ENCODE assay signal across 10 cellular contexts in the genomic region with DNA sequence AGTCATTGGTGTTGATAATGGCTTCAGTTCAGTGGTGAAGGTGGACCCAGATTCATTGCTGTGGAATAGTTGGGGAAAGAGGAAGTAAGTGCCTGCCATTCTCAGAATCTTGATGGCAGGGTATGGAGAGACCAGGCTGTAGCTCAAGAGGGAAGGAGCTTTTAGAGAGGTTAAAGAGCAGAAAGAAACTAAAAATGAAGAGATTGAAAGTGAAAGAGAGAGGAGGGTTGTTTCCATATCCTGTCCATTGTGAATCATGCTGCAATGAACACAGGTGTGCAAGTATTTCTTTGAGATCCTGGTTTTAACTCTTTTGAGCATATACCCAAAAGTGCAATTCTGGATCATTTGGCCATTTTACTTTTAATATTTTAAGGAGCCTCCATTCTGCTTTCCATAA. TPM values are rescaled to one million over a fixed set of nuclear protein-coding genes. Genes with fewer than 3 reads are reported as not detected.
DNase-seq lines count a peak whose midpoint lies in the region; ATAC-seq lines count a peak whose summit lies in the region.
"Had no signal": no experiment of that assay in that cellular context is flagged by ENCODE, and none has a peak within 500 bp of the region (broad histone marks: within the 10 kb centered on the region; RNA-seq: fewer than 3 reads in every experiment).

No MANE protein-coding gene starts in this region.

- H3K27ac Mint-ChIP-seq in CD4-positive, CD25-positive, alpha-beta regulatory T cell, result peak overlapping the region in 1 of 3 donors; percentile 83

- H3K4me3 ChIP-seq in CD4-positive, CD25-positive, alpha-beta regulatory T cell (ENCODE audit: low read depth, low read length), result peak overlapping the region; percentile 37
- H3K4me3 ChIP-seq: BLaER1 treated with 17β-estradiol and CSF1 and Interleukin-3, amounts not matched to agents 10 nM and 100 nM had no signal

- ATAC-seq in CD4-positive, CD25-positive, alpha-beta regulatory T cell (ENCODE audit: low read depth in 2 of 2), result peak; percentile 61 to 69
- ATAC-seq in GM19043 (IDR thresholded peaks at IDR 0.05; ENCODE audit: low read depth, unreplicated experiment) (peak; percentile 92), HG02852 (IDR thresholded peaks at IDR 0.05; ENCODE audit: unreplicated experiment) (peak; percentile 95)
- ATAC-seq: left cardiac atrium had no signal

- peak overlapping the region; percentile 58 for H3K27ac ChIP-seq in CD4-positive, CD25-positive, alpha-beta regulatory T cell (ENCODE audit: insufficient read depth, low read length, poor library complexity, severe bottlenecking)
- H3K27ac ChIP-seq: BLaER1 treated with 17β-estradiol and CSF1 and Interleukin-3, amounts not matched to agents 10 nM and 100 nM had no signal

- H3K36me3 ChIP-seq in CD4-positive, CD25-positive, alpha-beta regulatory T cell (ENCODE audit: control insufficient read depth, insufficient read depth, low read length), result no peaks in the 10 kb centered on the region
- H3K36me3 ChIP-seq: BLaER1 treated with 17β-estradiol and CSF1 and Interleukin-3, amounts not matched to agents 10 nM and 100 nM had no signal

- peak in 1 of 3 donors; percentile 76 for DNase-seq in CD4-positive, CD25-positive, alpha-beta regulatory T cell
- DNase-seq in NOMO-1 treated with DMSO at 0.1 percent for 48 hours (lab: John Stamatoyannopoulos, UW; ENCODE audit: unreplicated experiment) (peak; percentile 68), NCI-H345 (lab: John Stamatoyannopoulos, UW) (no peak), HuH-7.5 (ENCODE audit: low spot score) (no peak), NCI-H187 treated with DMSO at 0.1 percent for 48 hours (lab: John Stamatoyannopoulos, UW) (no peak), NCI-H187 (lab: John Stamatoyannopoulos, UW) (no peak)
- DNase-seq: left cardiac atrium had no signal

- no peaks in the 10 kb centered on the region for H3K36me3 Mint-ChIP-seq in CD4-positive, CD25-positive, alpha-beta regulatory T cell

- peaks cover 11 to 13% (median 12%) of the 10 kb centered on the region in 4 donors for H3K4me1 Mint-ChIP-seq in CD4-positive, CD25-positive, alpha-beta regulatory T cell

- H3K27me3 ChIP-seq in CD4-positive, CD25-positive, alpha-beta regulatory T cell (ENCODE audit: control insufficient read depth, insufficient read depth, low read length), result no peaks in the 10 kb centered on the region
- H3K27me3 ChIP-seq: BLaER1 treated with 17β-estradiol and CSF1 and Interleukin-3, amounts not matched to agents 10 nM and 100 nM had no signal

- H3K27me3 Mint-ChIP-seq in CD4-positive, CD25-positive, alpha-beta regulatory T cell, result peaks cover 21% of the 10 kb centered on the region

- H3K4me1 ChIP-seq in CD4-positive, CD25-positive, alpha-beta regulatory T cell (ENCODE audit: control insufficient read depth, insufficient read depth, low read length, poor library complexity, severe bottlenecking), result no peaks in the 10 kb centered on the region

- no peaks in the 10 kb centered on the region for H3K9me3 ChIP-seq in CD4-positive, CD25-positive, alpha-beta regulatory T cell (ENCODE audit: control insufficient read depth in 2 of 2, low read length in 2 of 2)

- peak overlapping the region in 1 of 4 donors; percentile 3 for H3K4me3 Mint-ChIP-seq in CD4-positive, CD25-positive, alpha-beta regulatory T cell

- peaks cover 0 to 1% (median 0%) of the 10 kb centered on the region in 7 donors for H3K9me3 Mint-ChIP-seq in CD4-positive, CD25-positive, alpha-beta regulatory T cell

RNA-seq across cellular contexts. Expression of a gene that starts 12.5 kb away (rescaled TPM):
- total RNA-seq in CD4-positive, CD25-positive, alpha-beta regulatory T cell, result 3.9 TPM
- polyA plus RNA-seq in CD4-positive, CD25-positive, alpha-beta regulatory T cell, result 10 to 100 TPM in 1 of 4 donors, 1 to 10 TPM in 3; 4.8 to 13.8 (median 7.5) TPM
- total RNA-seq: left cardiac atrium had no signal

RNA-seq across cellular contexts. Expression of a gene that starts 26.8 kb away (rescaled TPM):
- total RNA-seq in CD4-positive, CD25-positive, alpha-beta regulatory T cell, result not detected
- polyA plus RNA-seq in CD4-positive, CD25-positive, alpha-beta regulatory T cell, result not detected

RNA-seq across cellular contexts. Expression of a gene that starts 58.7 kb away (rescaled TPM):
- total RNA-seq in CD4-positive, CD25-positive, alpha-beta regulatory T cell, result not detected
- under 1 TPM in 1 of 4 donors, not detected in 3; 0.06 TPM for polyA plus RNA-seq in CD4-positive, CD25-positive, alpha-beta regulatory T cell
